In the genomic region with DNA sequence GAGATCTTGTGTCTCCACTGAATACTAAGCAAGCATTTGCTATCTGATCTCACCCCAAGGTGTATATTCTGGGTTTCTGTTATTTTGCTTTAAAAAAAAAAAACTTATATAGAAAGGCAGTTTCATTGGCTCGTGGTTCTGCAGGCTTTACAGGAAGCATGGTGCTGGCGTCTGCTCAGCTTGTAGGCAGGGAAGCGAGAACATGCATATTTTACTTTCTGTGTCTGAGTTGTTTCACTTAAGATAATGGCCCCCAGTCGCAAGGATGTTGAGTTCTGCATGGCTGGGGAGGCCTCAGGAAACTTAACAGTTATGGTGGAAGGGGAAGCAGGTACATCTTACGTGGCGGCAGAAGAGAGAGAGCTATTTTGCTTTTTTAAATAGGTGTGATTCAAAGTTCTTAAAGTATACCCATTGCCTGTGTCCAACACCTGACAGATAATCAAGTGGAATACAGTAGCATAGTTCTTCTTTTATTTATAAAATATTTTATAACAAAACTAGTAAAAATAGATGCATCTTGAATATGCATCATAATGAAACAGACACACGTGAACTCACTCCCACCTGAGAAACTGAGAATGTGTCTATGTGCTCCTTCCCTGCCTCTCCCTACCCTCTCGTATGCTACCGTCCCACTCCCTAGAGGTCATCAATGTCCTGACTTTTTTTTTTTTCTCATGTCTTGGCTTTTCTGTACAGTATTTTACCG, we compare ENCODE assay signal across 8 cellular contexts. TPM values are rescaled to one million over a fixed set of nuclear protein-coding genes. Genes with fewer than 3 reads are reported as not detected.
DNase-seq lines count a peak whose midpoint lies in the region; ATAC-seq and TF ChIP-seq lines count a peak whose summit lies in the region.

No MANE protein-coding gene starts in this region.

- no peaks in the 10 kb centered on the region for H3F3A ChIP-seq in DOHH2 (ENCODE audit: control insufficient read depth, insufficient read depth)

- BruUV-seq in HCT116 (replicated peaks; lab: Mats Ljungman, UMichigan): no TSS peak

- intact Hi-C loops in HCT116 (cut with micrococcal nuclease) (no loop called here), activated B cell treated with CpG ODN at 0.5 μM for 24 hours (cut with micrococcal nuclease) (loop anchor here (1.0 kb wide), 7 partner anchors 10 to 81 kb away; a partner anchor contains a TSS)

- H3K9me3 ChIP-seq in DOHH2 (ENCODE audit: control insufficient read depth, insufficient read depth, low read length): no peaks in the 10 kb centered on the region
- H3K9me3 ChIP-seq in HCT116 (ENCODE audit: control insufficient read depth in 1 of 2, insufficient read depth in 1 of 2, low read depth in 1 of 2, low read length in 2 of 2): no peaks in the 10 kb centered on the region
- no peaks in the 10 kb centered on the region for H3K9me3 ChIP-seq in mucosa of rectum (ENCODE audit: control insufficient read depth in 2 of 2, low read length in 2 of 2)

- H3K27me3 Mint-ChIP-seq in activated B cell treated with CpG ODN at 0.5 μM for 24 hours: no peaks in the 10 kb centered on the region

- DNase-seq in HCT116 (ENCODE audit: low read depth, low spot score): no peak
- DNase-seq in activated B cell treated with CpG ODN at 0.5 μM for 24 hours: no peak
- DNase-seq in UCSD-AML1 (lab: John Stamatoyannopoulos, UW; ENCODE audit: unreplicated experiment): no peak
- DNase-seq in OCI-M1 (lab: John Stamatoyannopoulos, UW): no peak
- DNase-seq in NOMO-1 (lab: John Stamatoyannopoulos, UW; ENCODE audit: unreplicated experiment in 2 of 2): no peak

- CTCF ChIA-PET in HCT116 (lab: Charles Lee): no interaction called here
- CTCF ChIA-PET in activated B cell treated with CpG ODN at 0.5 μM for 24 hours (lab: Charles Lee): interaction anchor here (0.7 to 1.1 kb wide), 2 partner anchors 10 to 13 kb away, joined by 3 to 4 read pairs; no protein-coding TSS in a partner anchor

- H3K27me3 ChIP-seq in DOHH2 (ENCODE audit: control insufficient read depth, low read length): peaks cover under 1% of the 10 kb centered on the region; the same call in 1 of the 2 replicates
- H3K27me3 ChIP-seq in HCT116 (ENCODE audit: insufficient read depth, low read length): no peaks in the 10 kb centered on the region
- H3K27me3 ChIP-seq in mucosa of rectum (ENCODE audit: control insufficient read depth in 2 of 2, insufficient read depth in 2 of 2, low read length in 2 of 2): no peaks in the 10 kb centered on the region

- peak overlapping the region; percentile 92 for H2AFZ ChIP-seq in HCT116 (ENCODE audit: low read depth, low read length, poor library complexity, severe bottlenecking)

- no peak for TF ChIP-seq CTCF in DOHH2 (IDR thresholded peaks at IDR 0.05; ENCODE audit: low read depth, low read length, poor library complexity, severe bottlenecking)
- TF ChIP-seq CTCF in HCT116 (IDR thresholded peaks at IDR 0.05 in 2 of 3, conservative IDR thresholded peaks at IDR 0.05 in 1 of 3; ENCODE audit: borderline replicate concordance in 1 of 3, insufficient read depth in 1 of 3, low read depth in 2 of 3, low read length in 2 of 3): no peak
- no peak for TF ChIP-seq CTCF in activated B cell treated with CpG ODN at 0.5 μM for 24 hours (IDR thresholded peaks at IDR 0.05)

- TF ChIP-seq POLR2A in HCT116 (IDR thresholded peaks at IDR 0.05; ENCODE audit: borderline replicate concordance, extremely low read depth, insufficient read depth, insufficient read length): no peak

- peak overlapping the region; percentile 32; the same call in 1 of the 2 replicates for H3K9ac ChIP-seq in HCT116 (ENCODE audit: low read length)
- H3K9ac ChIP-seq in mucosa of rectum (ENCODE audit: low read depth in 1 of 2, low read length in 2 of 2): no peak overlapping the region

- H3K79me2 ChIP-seq in DOHH2 (ENCODE audit: control insufficient read depth, low read length) (no peaks in the 10 kb centered on the region), HCT116 (ENCODE audit: insufficient read depth, low read length) (no peaks in the 10 kb centered on the region)

- H3K4me2 ChIP-seq in DOHH2 (ENCODE audit: low read length) (peak overlapping the region; percentile 97), HCT116 (ENCODE audit: low read length) (peak overlapping the region; percentile 74)

- H3K4me3 Mint-ChIP-seq in activated B cell treated with CpG ODN at 0.5 μM for 24 hours: peak overlapping the region; percentile 95

- RAD21 ChIA-PET in HCT116 (lab: Charles Lee; ENCODE audit: low non-redundant PET in 1 of 2, low total read pairs in 2 of 2, uncharacterized antibody in 2 of 2, unreplicated experiment in 2 of 2): no interaction called here

- H4K20me1 ChIP-seq in DOHH2 (ENCODE audit: control insufficient read depth, insufficient read depth, low read depth, low read length) (no peaks in the 10 kb centered on the region), HCT116 (ENCODE audit: insufficient read depth) (no peaks in the 10 kb centered on the region)

- TF ChIP-seq RAD21 in HCT116 (IDR thresholded peaks at IDR 0.05; ENCODE audit: low read depth): no peak

- H3K9me3 Mint-ChIP-seq in activated B cell treated with CpG ODN at 0.5 μM for 24 hours: no peaks in the 10 kb centered on the region

- peak overlapping the region; percentile 90 for H3K27ac Mint-ChIP-seq in activated B cell treated with CpG ODN at 0.5 μM for 24 hours

- POLR2A ChIA-PET in HCT116 (lab: Charles Lee): interaction anchor here (2.1 kb wide), 1 partner anchor 15 kb away, joined by 5 read pairs; a partner anchor contains a TSS
- POLR2A ChIA-PET in activated B cell treated with CpG ODN at 0.5 μM for 24 hours (lab: Charles Lee): interaction anchor here (0.6 to 4.9 kb wide), 15 partner anchors 10 to 81 kb away, joined by 3 to 72 read pairs (median 6); a partner anchor contains a TSS

- H3K27ac ChIP-seq in DOHH2 (ENCODE audit: low read depth, low read length) (no peak overlapping the region), HCT116 (ENCODE audit: low read depth, low read length) (no peak overlapping the region), mucosa of rectum (ENCODE audit: low read depth in 2 of 2, low read length in 2 of 2) (no peak overlapping the region)

- H3K9me2 ChIP-seq in DOHH2 (replicated peaks; ENCODE audit: control insufficient read depth, low read length) (no peaks in the 10 kb centered on the region), HCT116 (ENCODE audit: insufficient read depth) (no peaks in the 10 kb centered on the region)

- H3K4me3 ChIP-seq in DOHH2 (ENCODE audit: low read length) (peak overlapping the region; percentile 79), HCT116 (replicated peaks in 1 of 2; ENCODE audit: low read depth in 1 of 2, low read length in 2 of 2) (peak overlapping the region in 1 of 2 experiments; percentile 46; a peak in 1 of 4 replicates), mucosa of rectum (ENCODE audit: low read length in 2 of 2) (peak overlapping the region; percentile 62 to 91)

- H3K4me1 ChIP-seq in DOHH2 (ENCODE audit: control insufficient read depth, low read length) (peaks cover 22% of the 10 kb centered on the region), HCT116 (ENCODE audit: control insufficient read depth in 1 of 2, insufficient read depth in 2 of 2, low read length in 2 of 2) (peaks cover 4 to 18% of the 10 kb centered on the region in 2 experiments), mucosa of rectum (ENCODE audit: control insufficient read depth in 2 of 2, insufficient read depth in 2 of 2, low read length in 2 of 2) (peaks cover 8% of the 10 kb centered on the region in 2 donors)

- no peaks in the 10 kb centered on the region for H3K36me3 Mint-ChIP-seq in activated B cell treated with CpG ODN at 0.5 μM for 24 hours (ENCODE audit: low read depth)

- H3K4me1 Mint-ChIP-seq in activated B cell treated with CpG ODN at 0.5 μM for 24 hours: peaks cover 53% of the 10 kb centered on the region

- ATAC-seq in HCT116 (no peak), activated B cell treated with CpG ODN at 0.5 μM for 24 hours (ENCODE audit: low read depth) (peak; percentile 59), GM19455 (IDR thresholded peaks at IDR 0.05; ENCODE audit: unreplicated experiment) (no peak)

- H3K36me3 ChIP-seq in DOHH2 (ENCODE audit: control insufficient read depth, low read length) (no peaks in the 10 kb centered on the region), HCT116 (ENCODE audit: control insufficient read depth in 1 of 2, insufficient read depth in 2 of 2, low read length in 2 of 2) (no peaks in the 10 kb centered on the region), mucosa of rectum (ENCODE audit: control insufficient read depth in 2 of 2, insufficient read depth in 2 of 2, low read length in 2 of 2) (no peaks in the 10 kb centered on the region)

TF ChIP-seq in HCT116, 20 proteins besides CTCF, POLR2A, EP300 and RAD21 (continues in another document):
- TF ChIP-seq YY1 (IDR thresholded peaks at IDR 0.05; ENCODE audit: extremely low read depth, insufficient replicate concordance, low read depth, low read length) (no peak), EGR1 (IDR thresholded peaks at IDR 0.05; ENCODE audit: low read depth) (no peak), CBX3 (IDR thresholded peaks at IDR 0.05; ENCODE audit: low read depth) (no peak)
- TF ChIP-seq, protein P1, sequence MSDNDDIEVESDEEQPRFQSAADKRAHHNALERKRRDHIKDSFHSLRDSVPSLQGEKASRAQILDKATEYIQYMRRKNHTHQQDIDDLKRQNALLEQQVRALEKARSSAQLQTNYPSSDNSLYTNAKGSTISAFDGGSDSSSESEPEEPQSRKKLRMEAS (IDR thresholded peaks at IDR 0.05): no peak

RNA-seq across cellular contexts. Expression of a gene that starts 15.4 kb away (rescaled TPM):
- total RNA-seq in HCT116 (2021; ENCODE audit: unreplicated experiment) (45.5 TPM), activated B cell treated with CpG ODN at 0.5 μM for 24 hours (287 and 310 TPM in 2 replicates)
- polyA plus RNA-seq in HCT116 (2012): 22.2 TPM in 2 replicates
